9 cellular contexts compared by ENCODE assay signal in genomic region chr2:197248623-197249022, GRCh38.
DNase-seq lines count a peak whose midpoint lies in the region; ATAC-seq and TF ChIP-seq lines count a peak whose summit lies in the region.
"Had no signal": no experiment of that assay in that cellular context is flagged by ENCODE, and none has a peak within 500 bp of the region (broad histone marks: within the 10 kb centered on the region; RNA-seq: fewer than 3 reads in every experiment).

No MANE protein-coding gene starts in this region.

- no peak for TF ChIP-seq CTCF in esophagus muscularis mucosa (IDR thresholded peaks at IDR 0.05)
- no peak for TF ChIP-seq CTCF in mammary epithelial cell (conservative IDR thresholded peaks at IDR 0.05 in 1 of 2, IDR thresholded peaks at IDR 0.05 in 1 of 2; ENCODE audit: extremely low read depth in 1 of 2, insufficient read depth in 1 of 2, low read depth in 1 of 2, low read length in 2 of 2)

- no peak overlapping the region for H3K27ac ChIP-seq in esophagus muscularis mucosa (replicated peaks in 1 of 4)
- no peak overlapping the region for H3K27ac ChIP-seq in mammary epithelial cell (ENCODE audit: insufficient read depth, low read depth, low read length)

- H3K9ac ChIP-seq in mammary epithelial cell (ENCODE audit: insufficient read depth, low read length): no peak overlapping the region

- H3K27me3 ChIP-seq in esophagus muscularis mucosa (no peaks in the 10 kb centered on the region), mammary epithelial cell (ENCODE audit: insufficient read depth, low read length) (no peaks in the 10 kb centered on the region)

- dilution Hi-C loops in mammary epithelial cell (cut with HindIII; ENCODE audit: low sequenced_read_pairs): no loop called here

- CTCF ChIA-PET in mammary epithelial cell (lab: Charles Lee; ENCODE audit: low non-redundant PET): no interaction called here

- no peak overlapping the region for H2AFZ ChIP-seq in mammary epithelial cell (ENCODE audit: low read depth, low read length)

- no peaks in the 10 kb centered on the region for H3K79me2 ChIP-seq in mammary epithelial cell (ENCODE audit: insufficient read depth, low read length)

- DNase-seq in Ammon's horn (ENCODE audit: low spot score) (peak; percentile 78), NOMO-1 (lab: John Stamatoyannopoulos, UW; ENCODE audit: unreplicated experiment in 2 of 2) (peak; percentile 56 to 59), esophagus muscularis mucosa (ENCODE audit: extremely low spot score) (peak; percentile 84), 8988T (no peak), mammary epithelial cell (no peak), middle frontal gyrus (ENCODE audit: extremely low spot score, low spot score) (no peak), NCI-H510A treated with DMSO at 0.1 percent for 48 hours (lab: John Stamatoyannopoulos, UW) (no peak)
- DNase-seq: NCI-H2081 treated with DMSO at 0.1 percent for 48 hours had no signal

- no peaks in the 10 kb centered on the region for H3K36me3 ChIP-seq in esophagus muscularis mucosa
- H3K36me3 ChIP-seq in mammary epithelial cell (ENCODE audit: insufficient read depth, low read length): no peaks in the 10 kb centered on the region

- H4K20me1 ChIP-seq in mammary epithelial cell (ENCODE audit: insufficient read depth, low read length): no peaks in the 10 kb centered on the region

- ATAC-seq in GM18909 (IDR thresholded peaks at IDR 0.05; ENCODE audit: poor library complexity, unreplicated experiment): peak; percentile 57

- TF ChIP-seq POLR2A in esophagus muscularis mucosa (IDR thresholded peaks at IDR 0.05; ENCODE audit: low read depth): no peak

- H3K9me3 ChIP-seq in esophagus muscularis mucosa (no peaks in the 10 kb centered on the region), mammary epithelial cell (replicated peaks; ENCODE audit: insufficient read depth, low read length) (no peaks in the 10 kb centered on the region)

- BruUV-seq in mammary epithelial cell (replicated peaks; lab: Mats Ljungman, UMichigan): no TSS peak

- H3K4me1 ChIP-seq in esophagus muscularis mucosa (peaks cover 0 to 21% (median 12%) of the 10 kb centered on the region in 4 donors), mammary epithelial cell (ENCODE audit: insufficient read depth, low read length) (no peaks in the 10 kb centered on the region)

- in situ Hi-C loops in mammary epithelial cell (cut with MboI; ENCODE audit: low sequenced_read_pairs in 2 of 2): no loop called here

- H3K4me3 ChIP-seq in esophagus muscularis mucosa: no peak overlapping the region
- no peak overlapping the region for H3K4me3 ChIP-seq in mammary epithelial cell (replicated peaks in 1 of 3; ENCODE audit: insufficient read depth in 1 of 3, low read depth in 2 of 3, low read length in 3 of 3)

- no peak for TF ChIP-seq EP300 in esophagus muscularis mucosa (IDR thresholded peaks at IDR 0.05)

- 71% methylated on average over 3 of the region's 3 CpGs for WGBS in esophagus muscularis mucosa
- 73% methylated on average over 3 of the region's 3 CpGs for WGBS in mammary epithelial cell (ENCODE audit: low coverage, missing lambda C conversion rate)

- intact Hi-C loops in esophagus muscularis mucosa (cut with DNase I): no loop called here
- intact Hi-C loops in mammary epithelial cell (cut with micrococcal nuclease): no loop called here

- H3K4me2 ChIP-seq in mammary epithelial cell (ENCODE audit: insufficient read depth, low read depth, low read length): no peak overlapping the region

Comparison
In these comparisons a context has a peak if more than half of its experiments do, and no peak if none do; other contexts are left out.
1. DNase-seq: peak in Ammon's horn (single experiment), NOMO-1 (2 of 2) and esophagus muscularis mucosa (single experiment); none in 8988T (single experiment), mammary epithelial cell (single experiment), middle frontal gyrus (single experiment) and NCI-H510A treated with DMSO at 0.1 percent for 48 hours (single experiment).